ENCODE assay signal across 26 cellular contexts in genomic region chr3:126612464-126613205, GRCh38. TPM values are rescaled to one million over a fixed set of nuclear protein-coding genes. Genes with fewer than 3 reads are reported as not detected.
"Had no signal": no experiment of that assay in that cellular context is flagged by ENCODE, and none has a peak within 500 bp of the region (broad histone marks: within the 10 kb centered on the region; RNA-seq: fewer than 3 reads in every experiment).

No MANE protein-coding gene starts in this region.

- H3K27me3 Mint-ChIP-seq: stimulated activated naive CD8-positive, alpha-beta T cell treated with anti-CD3 and anti-CD28 coated beads, Interleukin-15, Interleukin-2, amounts not matched to agents 100 ng/mL and 50 ng/mL, for 24 hours had no signal

- H3K4me3 ChIP-seq: adrenal gland, ascending aorta, dorsolateral prefrontal cortex, esophagus muscularis mucosa, pancreas, tibial artery had no signal

- H3K27me3 ChIP-seq: adrenal gland, ascending aorta, brain microvascular endothelial cell, dorsolateral prefrontal cortex, esophagus muscularis mucosa, pancreas, tibial artery had no signal

- H3K9me3 Mint-ChIP-seq: activated T-cell treated with anti-CD3 and anti-CD28 coated beads, Interleukin-2, amount 50 U/mL, for 72 hours; mesothelial cell of epicardium; nephron progenitor cell; stimulated activated naive CD8-positive, alpha-beta T cell treated with anti-CD3 and anti-CD28 coated beads, Interleukin-15, Interleukin-2, amounts not matched to agents 100 ng/mL and 50 ng/mL, for 24 hours had no signal

- H3K27ac ChIP-seq: adrenal gland, ascending aorta, brain microvascular endothelial cell, dorsolateral prefrontal cortex, esophagus muscularis mucosa, pancreas, tibial artery, WERI-Rb-1 had no signal

- ATAC-seq: left ventricle myocardium superior, pancreas, right cardiac atrium had no signal

- H3K36me3 ChIP-seq: brain microvascular endothelial cell had no signal

- DNase-seq: activated CD4-positive, CD25-positive, alpha-beta regulatory T cell treated with anti-CD3 and anti-CD28 coated beads, Interleukin-2, amount 50 U/mL, for 72 hours; activated effector memory CD4-positive, alpha-beta T cell treated with anti-CD3 and anti-CD28 coated beads, Interleukin-2, amount 50 U/mL, for 16 hours; activated naive CD4-positive, alpha-beta T cell treated with anti-CD3 and anti-CD28 coated beads, Interleukin-2, amount 50 U/mL, for 16 hours; activated T-cell treated with anti-CD3 and anti-CD28 coated beads, Interleukin-2, amount 50 U/mL, for 72 hours; adrenal gland; brain microvascular endothelial cell; caudate nucleus; dorsolateral prefrontal cortex; hippocampal formation; left ventricle myocardium superior; mammary epithelial cell; nephron progenitor cell; pancreas; right cardiac atrium; stimulated activated CD4-positive, alpha-beta T cell treated with anti-CD3 and anti-CD28 coated beads, Interleukin-1b, Interleukin-23, amount 100 ng/mL, for 48 hours; substantia nigra; tibial artery; WERI-Rb-1 had no signal

- H3K4me3 Mint-ChIP-seq: activated T-cell treated with anti-CD3 and anti-CD28 coated beads, Interleukin-2, amount 50 U/mL, for 72 hours; mesothelial cell of epicardium; nephron progenitor cell; stimulated activated naive CD8-positive, alpha-beta T cell treated with anti-CD3 and anti-CD28 coated beads, Interleukin-15, Interleukin-2, amounts not matched to agents 100 ng/mL and 50 ng/mL, for 24 hours had no signal

- H3K4me1 Mint-ChIP-seq: mesothelial cell of epicardium, nephron progenitor cell had no signal

- H3K4me1 ChIP-seq: adrenal gland, ascending aorta, esophagus muscularis mucosa, pancreas, tibial artery had no signal

- H3K27ac Mint-ChIP-seq: activated T-cell treated with anti-CD3 and anti-CD28 coated beads, Interleukin-2, amount 50 U/mL, for 72 hours; mesothelial cell of epicardium; nephron progenitor cell; stimulated activated naive CD8-positive, alpha-beta T cell treated with anti-CD3 and anti-CD28 coated beads, Interleukin-15, Interleukin-2, amounts not matched to agents 100 ng/mL and 50 ng/mL, for 24 hours had no signal

- H3K9me3 ChIP-seq: adrenal gland, ascending aorta, esophagus muscularis mucosa, pancreas, tibial artery had no signal

RNA-seq across cellular contexts. Expression of gene C3orf22, which starts 53.9 kb away (rescaled TPM):
- total RNA-seq: activated T-cell treated with anti-CD3 and anti-CD28 coated beads, Interleukin-2, amount 50 U/mL, for 72 hours; adrenal gland; ascending aorta; esophagus muscularis mucosa; frontal cortex; left ventricle myocardium superior; mammary epithelial cell; pancreas; pulmonary artery endothelial cell; right cardiac atrium; T-helper 2 cell treated with Interferon-gamma antibody and Interleukin-4, amounts not matched to agents 100 ng/mL and 5 ng/mL, for 36 hours; ureter had no signal
- polyA plus RNA-seq: adrenal gland, mammary epithelial cell, right cardiac atrium had no signal
